8 cellular contexts compared by ENCODE assay signal in the genomic region with DNA sequence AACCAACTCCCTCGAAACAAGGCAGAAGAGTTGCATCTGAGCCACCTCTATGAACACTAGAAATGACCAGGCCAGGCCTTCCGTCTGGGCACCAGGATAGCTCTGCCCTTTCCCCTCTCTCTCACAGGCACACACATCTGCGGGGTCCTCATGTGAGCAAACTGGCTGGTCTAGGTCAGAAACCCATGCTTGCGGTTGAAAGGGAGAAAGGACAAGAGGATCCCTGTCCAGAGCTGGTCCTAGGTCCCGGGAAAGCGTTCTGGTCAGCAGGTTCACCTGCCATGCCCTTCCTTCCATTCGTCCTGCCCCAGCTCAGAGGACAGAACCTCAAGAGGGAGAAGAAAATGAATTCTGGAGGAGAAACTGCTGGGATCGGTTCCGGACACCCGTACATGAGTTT. TPM values are rescaled to one million over a fixed set of nuclear protein-coding genes. Genes with fewer than 3 reads are reported as not detected.
DNase-seq lines count a peak whose midpoint lies in the region; ATAC-seq and TF ChIP-seq lines count a peak whose summit lies in the region.

No MANE protein-coding gene starts in this region.

- no peak for TF ChIP-seq CTCF in HFF-Myc (IDR thresholded peaks at IDR 0.05; ENCODE audit: low read depth, low read length, missing control alignments)
- no peak for TF ChIP-seq CTCF in spleen (IDR thresholded peaks at IDR 0.05 in 8 of 11, conservative IDR thresholded peaks at IDR 0.05 in 3 of 11)

- H3K27me3 Mint-ChIP-seq in activated naive CD8-positive, alpha-beta T cell treated with anti-CD3 and anti-CD28 coated beads, Interleukin-2, amount 10 ng/mL, durations not matched to agents 7 days and 5 days, result no peaks in the 10 kb centered on the region

- H3K9me3 ChIP-seq in iPS-18c (ENCODE audit: control insufficient read depth, insufficient read depth, low read length), result no peaks in the 10 kb centered on the region
- no peaks in the 10 kb centered on the region for H3K9me3 ChIP-seq in spleen

- no peak for TF ChIP-seq POLR2A in spleen (IDR thresholded peaks at IDR 0.05)

- no peaks in the 10 kb centered on the region for H3K36me3 Mint-ChIP-seq in activated naive CD8-positive, alpha-beta T cell treated with anti-CD3 and anti-CD28 coated beads, Interleukin-2, amount 10 ng/mL, durations not matched to agents 7 days and 5 days

- peaks cover 0 to 11% (median 0%) of the 10 kb centered on the region in 6 donors for H3K36me3 ChIP-seq in spleen

- H3K4me3 ChIP-seq in HFF-Myc (replicated peaks; ENCODE audit: low read depth, low read length) (peak overlapping the region; percentile 98), iPS-18c (ENCODE audit: insufficient read depth, low read depth, low read length) (peak overlapping the region; percentile 80), spleen (peak overlapping the region in 5 of 8 donors; percentile 88 to 99 (median 95))

- DNase-seq in HFF-Myc (ENCODE audit: extremely low read depth, low read depth), result no peak
- no peak for DNase-seq in activated naive CD8-positive, alpha-beta T cell treated with anti-CD3 and anti-CD28 coated beads, Interleukin-2, amount 10 ng/mL, durations not matched to agents 7 days and 5 days
- DNase-seq in spleen, result no peak
- DNase-seq in NCI-H82 (lab: John Stamatoyannopoulos, UW), result no peak

- intact Hi-C loops in spleen (cut with DNase I; ENCODE audit: low total_unique reads), result no loop called here

- peak overlapping the region; percentile 76 for H3K27ac Mint-ChIP-seq in activated naive CD8-positive, alpha-beta T cell treated with anti-CD3 and anti-CD28 coated beads, Interleukin-2, amount 10 ng/mL, durations not matched to agents 7 days and 5 days

- H3K9me3 Mint-ChIP-seq in activated naive CD8-positive, alpha-beta T cell treated with anti-CD3 and anti-CD28 coated beads, Interleukin-2, amount 10 ng/mL, durations not matched to agents 7 days and 5 days, result no peaks in the 10 kb centered on the region

- H3K27me3 ChIP-seq in spleen (replicated peaks in 1 of 7), result no peaks in the 10 kb centered on the region

- peak overlapping the region; percentile 88 to 100 (median 98) for H3K27ac ChIP-seq in spleen

- ATAC-seq in activated naive CD8-positive, alpha-beta T cell treated with anti-CD3 and anti-CD28 coated beads, Interleukin-2, amount 10 ng/mL, durations not matched to agents 7 days and 5 days (ENCODE audit: low read depth), result no peak
- ATAC-seq in HG03139 (IDR thresholded peaks at IDR 0.05; ENCODE audit: unreplicated experiment), result no peak
- no peak for ATAC-seq in GM21619 (IDR thresholded peaks at IDR 0.05; ENCODE audit: unreplicated experiment)
- no peak for ATAC-seq in GM21360 (IDR thresholded peaks at IDR 0.05; ENCODE audit: unreplicated experiment)

- WGBS in spleen, 5 donors, result 83 to 85% (median 84%) methylated on average over 10 of the region's 10 CpGs

- peaks cover 46 to 75% (median 67%) of the 10 kb centered on the region in 6 donors for H3K4me1 ChIP-seq in spleen

- peaks cover 41% of the 10 kb centered on the region for H3K4me1 Mint-ChIP-seq in activated naive CD8-positive, alpha-beta T cell treated with anti-CD3 and anti-CD28 coated beads, Interleukin-2, amount 10 ng/mL, durations not matched to agents 7 days and 5 days

- POLR2A ChIA-PET in activated naive CD8-positive, alpha-beta T cell treated with anti-CD3 and anti-CD28 coated beads, Interleukin-2, amount 10 ng/mL, durations not matched to agents 7 days and 5 days (lab: Charles Lee), result interaction anchor here (0.5 to 4.2 kb wide), 2 partner anchors 15 to 430 kb away, joined by 3 to 20 read pairs; no protein-coding TSS in a partner anchor

- peak overlapping the region; percentile 93 for H3K4me3 Mint-ChIP-seq in activated naive CD8-positive, alpha-beta T cell treated with anti-CD3 and anti-CD28 coated beads, Interleukin-2, amount 10 ng/mL, durations not matched to agents 7 days and 5 days

RNA-seq across cellular contexts. Expression of a gene that starts 2.7 kb away (rescaled TPM):
- total RNA-seq in activated naive CD8-positive, alpha-beta T cell treated with anti-CD3 and anti-CD28 coated beads, Interleukin-2, amount 10 ng/mL, durations not matched to agents 7 days and 5 days, result 10 to 100 TPM; 35.6 to 38.6 TPM
- 10 to 100 TPM; 18.9 to 38.5 (median 28.8) TPM for total RNA-seq in spleen
- polyA plus RNA-seq in spleen, result 10 to 100 TPM in 1 of 3 donors, 1 to 10 TPM in 2; 2.8 to 11.1 (median 2.8) TPM
